Comparison of ENCODE assay signal across 8 cellular contexts in the genomic region with DNA sequence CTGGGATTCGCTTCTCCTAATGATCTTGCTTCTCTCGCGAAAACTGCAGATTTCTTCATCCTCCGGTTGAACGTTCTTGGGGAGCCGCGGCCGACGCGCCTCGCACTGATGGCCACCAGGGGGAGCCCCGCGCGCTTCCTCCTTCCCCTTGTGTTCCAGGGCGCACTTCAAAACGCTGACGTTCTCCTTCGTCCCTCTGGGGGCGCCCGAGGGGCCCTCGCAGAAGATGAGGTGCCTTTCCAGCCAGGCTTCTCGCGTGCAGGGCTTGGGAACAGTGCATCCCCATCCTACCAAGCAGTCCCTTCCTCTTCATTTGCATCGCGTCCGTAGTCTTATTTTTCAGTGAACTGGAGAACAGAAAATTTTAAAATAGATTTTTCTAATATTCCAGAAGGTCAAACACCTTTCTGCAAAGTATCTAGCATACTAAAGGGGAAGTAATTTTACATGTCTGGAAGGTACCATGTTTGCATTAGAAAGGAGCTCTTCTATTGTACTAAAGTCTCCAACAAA. TPM values are rescaled to one million over a fixed set of nuclear protein-coding genes. Genes with fewer than 3 reads are reported as not detected.
DNase-seq lines count a peak whose midpoint lies in the region; ATAC-seq and TF ChIP-seq lines count a peak whose summit lies in the region.

No MANE protein-coding gene starts in this region.

- peaks cover 17% of the 10 kb centered on the region for H3K27me3 Mint-ChIP-seq in activated T-helper 17 cell treated with anti-CD3 and anti-CD28 coated beads, Interleukin-2, amount 50 U/mL, for 72 hours

- H3K36me3 ChIP-seq in GM23248 (ENCODE audit: low read depth) = no peaks in the 10 kb centered on the region
- no peaks in the 10 kb centered on the region for H3K36me3 ChIP-seq in KMS-11 (ENCODE audit: insufficient read depth)
- no peaks in the 10 kb centered on the region for H3K36me3 ChIP-seq in thyroid gland

- H3K9me2 ChIP-seq in GM23248 (ENCODE audit: insufficient read depth) = no peaks in the 10 kb centered on the region

- peak; percentile 95 for ATAC-seq in activated T-helper 17 cell treated with anti-CD3 and anti-CD28 coated beads, Interleukin-2, amount 50 U/mL, for 72 hours (replicated peaks)
- peak; percentile 94 for ATAC-seq in foreskin keratinocyte
- ATAC-seq in omental fat pad (ENCODE audit: low FRiP score) = peak; percentile 95

- H3K4me1 ChIP-seq in GM23248 (ENCODE audit: insufficient read depth) (peaks cover 18% of the 10 kb centered on the region), KMS-11 (ENCODE audit: low read depth, poor library complexity, severe bottlenecking) (no peaks in the 10 kb centered on the region), foreskin keratinocyte (peaks cover 13% of the 10 kb centered on the region), thyroid gland (peaks cover 5 to 6% of the 10 kb centered on the region in 2 donors)

- H3K4me3 ChIP-seq in GM23248 (no peak overlapping the region), KMS-11 (IDR thresholded peaks at IDR 0.05; ENCODE audit: insufficient read depth, low read depth, low read length) (no peak overlapping the region), thyroid gland (replicated peaks in 1 of 3) (no peak overlapping the region)

- no peaks in the 10 kb centered on the region for H3K36me3 Mint-ChIP-seq in activated T-helper 17 cell treated with anti-CD3 and anti-CD28 coated beads, Interleukin-2, amount 50 U/mL, for 72 hours (ENCODE audit: low read depth)

- H3F3A ChIP-seq in GM23248 (ENCODE audit: insufficient read depth) = peaks cover 17% of the 10 kb centered on the region

- H3K27ac Mint-ChIP-seq in activated T-helper 17 cell treated with anti-CD3 and anti-CD28 coated beads, Interleukin-2, amount 50 U/mL, for 72 hours = peak overlapping the region; percentile 8

- no peak overlapping the region for H3K4me3 Mint-ChIP-seq in activated T-helper 17 cell treated with anti-CD3 and anti-CD28 coated beads, Interleukin-2, amount 50 U/mL, for 72 hours

- H3K9me3 ChIP-seq in GM23248 (ENCODE audit: low read depth) (no peaks in the 10 kb centered on the region), thyroid gland (no peaks in the 10 kb centered on the region)

- intact Hi-C loops in thyroid gland (cut with DNase I) = loop anchor here (2.0 kb wide), 1 partner anchor 59 kb away; no protein-coding TSS in a partner anchor

- WGBS in GM23248 (ENCODE audit: low coverage in 1 of 2, low lambda C conversion rate in 2 of 2, missing lambda C conversion rate in 2 of 2), 2 experiments = 2% methylated on average over 19 to 26 of the region's 26 CpGs
- 3% methylated on average over 25 to 26 of the region's 26 CpGs for WGBS in thyroid gland, 2 donors

- peak; percentile 98 for TF ChIP-seq CTCF in KMS-11 (conservative IDR thresholded peaks at IDR 0.05; ENCODE audit: low read depth, low read length)
- peak; percentile 100 for TF ChIP-seq CTCF in foreskin keratinocyte (conservative IDR thresholded peaks at IDR 0.05)
- peak in 2 of 3 donors; percentile 98 to 99 for TF ChIP-seq CTCF in omental fat pad (IDR thresholded peaks at IDR 0.05)
- TF ChIP-seq CTCF in thyroid gland (IDR thresholded peaks at IDR 0.05) = peak; percentile 99 to 100 (median 100)

- H3K9ac ChIP-seq in GM23248 (peak overlapping the region; percentile 48; the same call in 1 of the 2 replicates), KMS-11 (no peak overlapping the region)

- H3K27me3 ChIP-seq in GM23248 (replicated peaks; ENCODE audit: insufficient read depth) = no peaks in the 10 kb centered on the region
- H3K27me3 ChIP-seq in KMS-11 (ENCODE audit: insufficient read depth, low read depth) = no peaks in the 10 kb centered on the region
- no peaks in the 10 kb centered on the region for H3K27me3 ChIP-seq in foreskin keratinocyte
- no peaks in the 10 kb centered on the region for H3K27me3 ChIP-seq in thyroid gland

- TF ChIP-seq POLR2A in thyroid gland (IDR thresholded peaks at IDR 0.05) = no peak

- H3K9me3 Mint-ChIP-seq in activated T-helper 17 cell treated with anti-CD3 and anti-CD28 coated beads, Interleukin-2, amount 50 U/mL, for 72 hours = no peaks in the 10 kb centered on the region

- H3K27ac ChIP-seq in GM23248 (no peak overlapping the region), KMS-11 (no peak overlapping the region), foreskin keratinocyte (no peak overlapping the region), thyroid gland (no peak overlapping the region)

- H3K79me2 ChIP-seq in GM23248 (ENCODE audit: insufficient read depth) = no peaks in the 10 kb centered on the region
- no peaks in the 10 kb centered on the region for H3K79me2 ChIP-seq in KMS-11 (ENCODE audit: insufficient read depth, low read depth)

- DNase-seq in ELR (ENCODE audit: low read depth) = peak; percentile 93
- peak; percentile 95 for DNase-seq in GM23248
- peak; percentile 87 for DNase-seq in RPMI8226
- peak in 1 of 2 donors; percentile 63 for DNase-seq in foreskin keratinocyte
- DNase-seq in omental fat pad (ENCODE audit: low spot score) = peak; percentile 88
- peak; percentile 88 to 91 for DNase-seq in thyroid gland

- H3K4me2 ChIP-seq in GM23248 (ENCODE audit: unreplicated experiment) (peak overlapping the region; percentile 34), KMS-11 (peak overlapping the region; percentile 34; the same call in 1 of the 2 replicates)

- H3K4me1 Mint-ChIP-seq in activated T-helper 17 cell treated with anti-CD3 and anti-CD28 coated beads, Interleukin-2, amount 50 U/mL, for 72 hours = peaks cover 14% of the 10 kb centered on the region

- H4K20me1 ChIP-seq in GM23248 (ENCODE audit: insufficient read depth) (no peaks in the 10 kb centered on the region), KMS-11 (ENCODE audit: insufficient read depth) (no peaks in the 10 kb centered on the region)

- in situ Hi-C loops in GM23248 (cut with MboI) = loop anchor here (10.0 kb wide), 1 partner anchor 53 kb away; no protein-coding TSS in a partner anchor

- H2AFZ ChIP-seq in GM23248 = peak overlapping the region; percentile 60
- H2AFZ ChIP-seq in KMS-11 (ENCODE audit: low read depth) = 0 out of 2 replicates have a peak overlapping the region, but pooled peaks have one; percentile 25

RNA-seq across cellular contexts. Expression of a gene that starts 22.5 kb away (rescaled TPM):
- total RNA-seq in GM23248 (2014; rRNA removed; shearing (Covaris generic)) = 1.1 and 8.7 TPM in 2 replicates
- polyA plus RNA-seq in GM23248 (2016; fragmentation: Nextera tagmentation; extraction: Ambion mirVana) (2.2 TPM in 2 replicates), foreskin keratinocyte (55.4 and 65.9 TPM in 2 replicates)
- total RNA-seq in activated T-helper 17 cell treated with anti-CD3 and anti-CD28 coated beads, Interleukin-2, amount 50 U/mL, for 72 hours = 1 to 10 TPM in 1 of 2 donors, under 1 TPM in 1; 0.28 to 1.4 TPM
- total RNA-seq in foreskin keratinocyte (45.0 and 55.8 TPM in 2 replicates), omental fat pad (1 to 10 TPM in 1 of 4 donors, under 1 TPM in 3; 0.12 to 1.4 (median 0.54) TPM), thyroid gland (10 to 100 TPM in 3 of 4 donors, 1 to 10 TPM in 1; 7.5 to 16.3 (median 12.8) TPM)

RNA-seq across cellular contexts. Expression of a gene that starts 36.8 kb away (rescaled TPM):
- 143 and 236 TPM in 2 replicates for total RNA-seq in GM23248 (2014; rRNA removed; shearing (Covaris generic))
- polyA plus RNA-seq in GM23248 (2016; fragmentation: Nextera tagmentation; extraction: Ambion mirVana) (375 and 387 TPM in 2 replicates), foreskin keratinocyte (277 and 291 TPM in 2 replicates)
- 100 to 1,000 TPM; 226 to 258 TPM for total RNA-seq in activated T-helper 17 cell treated with anti-CD3 and anti-CD28 coated beads, Interleukin-2, amount 50 U/mL, for 72 hours
- total RNA-seq in foreskin keratinocyte (168 and 181 TPM in 2 replicates), omental fat pad (100 to 1,000 TPM in 2 of 4 donors, 10 to 100 TPM in 2; 63.9 to 116 (median 97.6) TPM), thyroid gland (100 to 1,000 TPM in 2 of 4 donors, 10 to 100 TPM in 2; 86.1 to 129 (median 102) TPM)

RNA-seq across cellular contexts. Expression of a gene that starts 46.8 kb away (rescaled TPM):
- total RNA-seq in GM23248 (2014; rRNA removed; shearing (Covaris generic)) = 9.6 and 11.3 TPM in 2 replicates
- polyA plus RNA-seq in GM23248 (2016; fragmentation: Nextera tagmentation; extraction: Ambion mirVana) (24.7 and 27.2 TPM in 2 replicates), foreskin keratinocyte (11.2 and 11.3 TPM in 2 replicates)
- 10 to 100 TPM; 10.1 to 19.1 TPM for total RNA-seq in activated T-helper 17 cell treated with anti-CD3 and anti-CD28 coated beads, Interleukin-2, amount 50 U/mL, for 72 hours
- total RNA-seq in foreskin keratinocyte (12.3 and 12.4 TPM in 2 replicates), omental fat pad (10 to 100 TPM; 23.4 to 66.2 (median 49.9) TPM), thyroid gland (10 to 100 TPM; 28.0 to 44.2 (median 29.4) TPM)

RNA-seq across cellular contexts. Expression of a gene that starts 59.3 kb away (rescaled TPM):
- total RNA-seq in GM23248 (2014; rRNA removed; shearing (Covaris generic)) = not detected in 2 replicates
- polyA plus RNA-seq in GM23248 (2016; fragmentation: Nextera tagmentation; extraction: Ambion mirVana) (0.14 and 0.29 TPM in 2 replicates), foreskin keratinocyte (0.10 and 0.12 TPM in 2 replicates)
- under 1 TPM in 1 of 2 donors, not detected in 1; 0.16 TPM for total RNA-seq in activated T-helper 17 cell treated with anti-CD3 and anti-CD28 coated beads, Interleukin-2, amount 50 U/mL, for 72 hours
- total RNA-seq in foreskin keratinocyte (0.14 and 0.27 TPM in 2 replicates), omental fat pad (under 1 TPM in 3 of 4 donors, not detected in 1; 0.38 to 0.84 (median 0.60) TPM), thyroid gland (10 to 100 TPM in 2 of 4 donors, 1 to 10 TPM in 2; 8.2 to 16.9 (median 11.5) TPM)
